Comparison of ENCODE assay signal across 9 cellular contexts in the genomic region with DNA sequence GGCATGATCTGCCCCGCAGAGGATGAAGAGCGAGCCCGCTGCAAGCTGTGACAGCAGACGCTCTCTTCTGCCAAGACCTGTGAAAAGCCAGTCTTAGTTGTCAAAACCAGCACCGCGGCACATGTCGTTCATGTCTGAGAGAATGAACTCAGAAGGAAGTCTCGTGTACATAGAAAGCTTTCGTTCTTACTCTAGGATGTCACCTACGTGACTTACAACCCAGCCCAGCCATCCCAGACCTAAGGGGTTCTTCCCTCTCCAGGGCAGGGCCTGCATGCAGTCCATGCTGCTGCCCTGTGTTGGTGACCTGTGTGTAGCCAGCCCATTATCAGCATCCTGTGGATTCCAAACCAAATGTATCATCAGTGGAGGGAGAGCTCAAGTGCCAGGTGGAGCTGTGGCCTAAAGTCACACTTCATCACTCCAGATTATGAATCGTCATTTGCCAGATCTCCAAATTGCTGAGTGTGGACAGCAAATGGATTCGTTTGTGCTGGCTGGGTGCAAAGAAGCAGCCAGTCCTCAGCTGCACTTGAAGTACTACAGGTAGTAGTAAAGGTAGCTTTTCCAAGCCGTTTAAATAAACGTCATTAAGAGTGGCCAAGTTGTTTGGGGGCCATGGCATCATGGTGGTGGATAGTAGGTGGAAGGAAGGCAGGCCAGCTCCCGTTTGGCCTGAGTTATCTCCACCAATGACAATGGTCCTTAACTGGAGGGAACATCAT.
DNase-seq lines count a peak whose midpoint lies in the region; ATAC-seq and TF ChIP-seq lines count a peak whose summit lies in the region.
"Had no signal": no experiment of that assay in that cellular context is flagged by ENCODE, and none has a peak within 500 bp of the region (broad histone marks: within the 10 kb centered on the region; RNA-seq: fewer than 3 reads in every experiment).

No MANE protein-coding gene starts in this region.

- peak overlapping the region; percentile 92 to 95 (median 94) for H3K27ac Mint-ChIP-seq in CD4-positive, CD25-positive, alpha-beta regulatory T cell

- H3K4me1 Mint-ChIP-seq in CD4-positive, CD25-positive, alpha-beta regulatory T cell, result peaks cover 23 to 90% (median 51%) of the 10 kb centered on the region in 4 donors

- H3K9me3 Mint-ChIP-seq in CD4-positive, CD25-positive, alpha-beta regulatory T cell, result no peaks in the 10 kb centered on the region

- intact Hi-C loops in heart left ventricle (cut with DNase I), result loop anchor here in 1 of 10 donors (10.0 kb wide), 1 partner anchor 96 kb away; no protein-coding TSS in a partner anchor

- peak overlapping the region; percentile 63 for H3K27ac ChIP-seq in CD4-positive, CD25-positive, alpha-beta regulatory T cell (ENCODE audit: insufficient read depth, low read length, poor library complexity, severe bottlenecking)
- peak overlapping the region in 4 of 12 donors; percentile 9 to 42 (median 24) for H3K27ac ChIP-seq in heart left ventricle

- peaks cover 56% of the 10 kb centered on the region for H3K4me1 ChIP-seq in CD4-positive, CD25-positive, alpha-beta regulatory T cell (ENCODE audit: control insufficient read depth, insufficient read depth, low read length, poor library complexity, severe bottlenecking)
- H3K4me1 ChIP-seq in heart left ventricle, result peaks cover 0 to 59% (median 8%) of the 10 kb centered on the region in 12 donors

- TF ChIP-seq CTCF in heart left ventricle (IDR thresholded peaks at IDR 0.05), result no peak

- H3K27me3 Mint-ChIP-seq in CD4-positive, CD25-positive, alpha-beta regulatory T cell, result no peaks in the 10 kb centered on the region

- peak in 2 of 3 donors; percentile 50 to 81 for DNase-seq in CD4-positive, CD25-positive, alpha-beta regulatory T cell
- DNase-seq in activated CD4-positive, alpha-beta T cell treated with anti-CD3 and anti-CD28 coated beads for 1 hour, result peak; percentile 32
- DNase-seq in heart left ventricle, result no peak
- DNase-seq in NCI-H1417 treated with DMSO at 0.1 percent for 48 hours (lab: John Stamatoyannopoulos, UW), result no peak
- no peak for DNase-seq in NCI-H748 (lab: John Stamatoyannopoulos, UW; ENCODE audit: unreplicated experiment)
- DNase-seq in DMS153 treated with DMSO at 0.1 percent for 48 hours (lab: John Stamatoyannopoulos, UW; ENCODE audit: unreplicated experiment), result no peak
- no peak for DNase-seq in NCI-H446 (lab: John Stamatoyannopoulos, UW)
- DNase-seq: KG1 had no signal

- no peak for TF ChIP-seq POLR2A in heart left ventricle (IDR thresholded peaks at IDR 0.05)

- H3K4me3 Mint-ChIP-seq in CD4-positive, CD25-positive, alpha-beta regulatory T cell, result peak overlapping the region in 3 of 4 donors; percentile 65 to 78 (median 65)

- peak; percentile 67 to 71 for ATAC-seq in CD4-positive, CD25-positive, alpha-beta regulatory T cell (ENCODE audit: low read depth in 2 of 2)
- peak; percentile 83 for ATAC-seq in GM21717 (IDR thresholded peaks at IDR 0.05; ENCODE audit: unreplicated experiment)
- ATAC-seq in heart left ventricle, result peak; percentile 80 to 83 (median 82)

- H3K36me3 ChIP-seq in CD4-positive, CD25-positive, alpha-beta regulatory T cell (ENCODE audit: control insufficient read depth, insufficient read depth, low read length), result peaks cover 29% of the 10 kb centered on the region
- H3K36me3 ChIP-seq in heart left ventricle, result peaks cover 0 to 36% (median 8%) of the 10 kb centered on the region in 9 donors

- WGBS in heart left ventricle, 4 donors, result 51 to 69% (median 64%) methylated on average over 15 of the region's 15 CpGs

- peaks cover 32% of the 10 kb centered on the region for H3K36me3 Mint-ChIP-seq in CD4-positive, CD25-positive, alpha-beta regulatory T cell

- no peaks in the 10 kb centered on the region for H3K9me3 ChIP-seq in CD4-positive, CD25-positive, alpha-beta regulatory T cell (ENCODE audit: control insufficient read depth in 2 of 2, low read length in 2 of 2)
- H3K9me3 ChIP-seq in heart left ventricle, result no peaks in the 10 kb centered on the region

- no peaks in the 10 kb centered on the region for H3K27me3 ChIP-seq in CD4-positive, CD25-positive, alpha-beta regulatory T cell (ENCODE audit: control insufficient read depth, insufficient read depth, low read length)
- no peaks in the 10 kb centered on the region for H3K27me3 ChIP-seq in heart left ventricle

- peak overlapping the region; percentile 37 for H3K4me3 ChIP-seq in CD4-positive, CD25-positive, alpha-beta regulatory T cell (ENCODE audit: low read depth, low read length)
- no peak overlapping the region for H3K4me3 ChIP-seq in heart left ventricle

Comparison
In these comparisons a context has a peak if more than half of its experiments do, and no peak if none do; other contexts are left out.
1. DNase-seq: peak in CD4-positive, CD25-positive, alpha-beta regulatory T cell (2 of 3) and activated CD4-positive, alpha-beta T cell treated with anti-CD3 and anti-CD28 coated beads for 1 hour (single experiment); none in heart left ventricle (0 of 5), NCI-H1417 treated with DMSO at 0.1 percent for 48 hours (single experiment), NCI-H748 (single experiment), DMS153 treated with DMSO at 0.1 percent for 48 hours (single experiment) and NCI-H446 (0 of 2).
2. Peak in every context shown above with its lines, with median percentiles within 50 percentile points of each other: ATAC-seq.